Comparison of ENCODE assay signal across 9 cellular contexts in genomic region chr11:43567396-43567975, GRCh38.
DNase-seq lines count a peak whose midpoint lies in the region; ATAC-seq and TF ChIP-seq lines count a peak whose summit lies in the region.
"Had no signal": no experiment of that assay in that cellular context is flagged by ENCODE, and none has a peak within 500 bp of the region (broad histone marks: within the 10 kb centered on the region; RNA-seq: fewer than 3 reads in every experiment).

No MANE protein-coding gene starts in this region.

- peaks cover 12 to 67% of the 10 kb centered on the region in 2 donors for H3K27me3 Mint-ChIP-seq in CD8-positive, alpha-beta memory T cell

- H3K36me3 Mint-ChIP-seq in CD8-positive, alpha-beta memory T cell: no peaks in the 10 kb centered on the region

- peak; percentile 67 for DNase-seq in GM10248 (ENCODE audit: extremely low spot score)
- peak; percentile 30 for DNase-seq in NCI-H2171 (lab: John Stamatoyannopoulos, UW)
- DNase-seq in ascending aorta (ENCODE audit: low spot score in 2 of 2): no peak
- DNase-seq in kidney tubule cell (ENCODE audit: low spot score): peak; percentile 63
- no peak for DNase-seq in T1000 (lab: John Stamatoyannopoulos, UW)
- no peak for DNase-seq in CD8-positive, alpha-beta memory T cell
- DNase-seq in HuH-7.5 (ENCODE audit: low spot score): no peak
- DNase-seq: activated B cell treated with CpG ODN at 0.5 μM for 24 hours had no signal

- H3K27ac Mint-ChIP-seq in CD8-positive, alpha-beta memory T cell: no peak overlapping the region
- H3K27ac Mint-ChIP-seq: activated B cell treated with CpG ODN at 0.5 μM for 24 hours had no signal

- CTCF ChIA-PET in GM10248 (lab: Yijun Ruan, JAX): interaction anchor here (0.6 to 11.8 kb wide), 40 partner anchors 7 to 299 kb away, joined by 3 to 133 read pairs (median 4); partner anchors contain the start of gene API5
- CTCF ChIA-PET in CD8-positive, alpha-beta memory T cell (lab: Charles Lee): interaction anchor here (1.5 kb wide), 1 partner anchor 9 kb away, joined by 11 read pairs; no protein-coding TSS in a partner anchor

- intact Hi-C loops in ascending aorta (cut with DNase I): no loop called here

- H3K36me3 ChIP-seq in ascending aorta: no peaks in the 10 kb centered on the region
- H3K36me3 ChIP-seq in CD8-positive, alpha-beta memory T cell (ENCODE audit: insufficient read depth, low read length): no peaks in the 10 kb centered on the region

- H3K9me3 Mint-ChIP-seq in CD8-positive, alpha-beta memory T cell: no peaks in the 10 kb centered on the region
- H3K9me3 Mint-ChIP-seq: activated B cell treated with CpG ODN at 0.5 μM for 24 hours had no signal

- no peaks in the 10 kb centered on the region for H3K4me1 Mint-ChIP-seq in CD8-positive, alpha-beta memory T cell
- H3K4me1 Mint-ChIP-seq: activated B cell treated with CpG ODN at 0.5 μM for 24 hours had no signal

- no peaks in the 10 kb centered on the region for H3K27me3 ChIP-seq in ascending aorta
- peaks cover under 1% of the 10 kb centered on the region for H3K27me3 ChIP-seq in CD8-positive, alpha-beta memory T cell (ENCODE audit: insufficient read depth, low read length, poor library complexity, severe bottlenecking)

- no peak overlapping the region for H3K4me3 ChIP-seq in ascending aorta
- no peak overlapping the region for H3K4me3 ChIP-seq in CD8-positive, alpha-beta memory T cell (ENCODE audit: low read length)

- ATAC-seq in HG02852 (IDR thresholded peaks at IDR 0.05; ENCODE audit: unreplicated experiment): peak; percentile 73

- no peak overlapping the region for H3K4me3 Mint-ChIP-seq in CD8-positive, alpha-beta memory T cell
- H3K4me3 Mint-ChIP-seq: activated B cell treated with CpG ODN at 0.5 μM for 24 hours had no signal

- H3K4me1 ChIP-seq in ascending aorta: no peaks in the 10 kb centered on the region
- H3K4me1 ChIP-seq in CD8-positive, alpha-beta memory T cell (ENCODE audit: insufficient read depth, low read length): no peaks in the 10 kb centered on the region

- H3K9me3 ChIP-seq in ascending aorta: no peaks in the 10 kb centered on the region
- H3K9me3 ChIP-seq in CD8-positive, alpha-beta memory T cell (ENCODE audit: low read length): no peaks in the 10 kb centered on the region

- TF ChIP-seq CTCF in GM10248 (IDR thresholded peaks at IDR 0.05; ENCODE audit: control extremely low read depth, extremely low read depth, low read depth, missing control alignments) (peak; percentile 67), ascending aorta (IDR thresholded peaks at IDR 0.05) (peak in 2 of 3 experiments; percentile 47 to 58)

- POLR2A ChIA-PET in GM10248 (lab: Yijun Ruan, JAX): no interaction called here
- POLR2A ChIA-PET in CD8-positive, alpha-beta memory T cell (lab: Charles Lee): no interaction called here

- H3K27ac ChIP-seq in ascending aorta: no peak overlapping the region
- no peak overlapping the region for H3K27ac ChIP-seq in CD8-positive, alpha-beta memory T cell (ENCODE audit: low read depth, low read length)

Comparison
In these comparisons a context has a peak if more than half of its experiments do, and no peak if none do; other contexts are left out.
1. DNase-seq: peak in GM10248 (single experiment), NCI-H2171 (single experiment) and kidney tubule cell (single experiment); none in ascending aorta (0 of 2), T1000 (single experiment), CD8-positive, alpha-beta memory T cell (0 of 5) and HuH-7.5 (single experiment).